11 cellular contexts compared by ENCODE assay signal in the genomic region with DNA sequence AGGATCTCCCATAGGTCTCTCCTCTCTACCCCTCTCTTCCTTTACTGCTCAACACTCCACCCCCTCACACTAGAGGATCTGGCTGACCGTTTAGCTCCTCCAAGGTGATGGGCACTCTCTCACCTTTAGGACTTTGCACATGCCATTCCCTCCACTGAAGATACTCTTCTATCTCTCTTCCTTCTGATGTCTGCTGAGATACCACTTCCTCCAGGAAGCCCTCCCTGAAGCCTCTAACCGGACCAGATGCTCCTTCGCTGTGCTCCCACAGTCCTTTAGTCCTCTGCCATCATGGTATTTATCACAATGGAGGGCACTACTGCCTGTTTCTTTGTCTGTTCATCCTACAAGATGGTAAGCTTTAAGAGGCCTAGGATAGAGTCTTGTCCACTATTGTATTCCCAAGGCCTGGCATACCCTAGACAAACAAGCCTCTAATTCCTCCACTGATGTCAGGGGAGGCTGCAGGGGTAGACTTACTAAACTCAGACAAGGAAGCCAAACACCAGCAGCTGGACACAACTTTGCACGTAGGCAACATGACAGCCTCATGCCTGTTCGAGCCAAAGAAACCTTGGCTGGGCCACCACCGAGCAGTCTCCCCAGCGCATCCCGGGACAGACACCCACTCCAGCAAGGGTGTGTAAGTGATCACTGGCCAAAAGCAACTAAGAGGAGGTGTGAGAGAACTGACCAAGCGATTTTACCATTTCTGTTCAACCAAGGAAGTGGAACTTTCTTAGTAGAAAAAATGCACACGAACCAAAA. TPM values are rescaled to one million over a fixed set of nuclear protein-coding genes. Genes with fewer than 3 reads are reported as not detected.
DNase-seq lines count a peak whose midpoint lies in the region; ATAC-seq and TF ChIP-seq lines count a peak whose summit lies in the region.
"Had no signal": no experiment of that assay in that cellular context is flagged by ENCODE, and none has a peak within 500 bp of the region (broad histone marks: within the 10 kb centered on the region; RNA-seq: fewer than 3 reads in every experiment).

No MANE protein-coding gene starts in this region.

- no peak overlapping the region for H3K4ac ChIP-seq in mesenchymal stem cell (ENCODE audit: low read depth in 1 of 2, low read length in 2 of 2)

- no peaks in the 10 kb centered on the region for H3K9me3 ChIP-seq in mesenchymal stem cell (ENCODE audit: control insufficient read depth, low read length)
- H3K9me3 ChIP-seq in upper lobe of left lung = no peaks in the 10 kb centered on the region
- H3K9me3 ChIP-seq in testis = no peaks in the 10 kb centered on the region
- H3K9me3 ChIP-seq: thyroid gland had no signal

- H3K27ac Mint-ChIP-seq in activated naive CD4-positive, alpha-beta T cell treated with anti-CD3 and anti-CD28 coated beads, Interleukin-2, amount 50 U/mL, for 24 hours = peak overlapping the region; percentile 100
- peak overlapping the region; percentile 97 for H3K27ac Mint-ChIP-seq in activated T-helper 1 cell treated with anti-CD3 and anti-CD28 coated beads, Interleukin-12 subunit alpha, Interleukin-12 subunit beta, Interleukin-2, Interleukin-4 antibody, amounts not matched to agents 30 ng/mL and 10 ng/mL and 1 ng/mL, durations not matched to agents 14 hours and 24 hours and 36 hours

- peaks cover 20% of the 10 kb centered on the region for H3K4me1 ChIP-seq in mesenchymal stem cell (ENCODE audit: control insufficient read depth, insufficient read depth, low read depth, low read length)
- H3K4me1 ChIP-seq in upper lobe of left lung = peaks cover 16 to 25% (median 18%) of the 10 kb centered on the region in 4 donors
- no peaks in the 10 kb centered on the region for H3K4me1 ChIP-seq in testis

- H3K9ac ChIP-seq in mesenchymal stem cell (ENCODE audit: low read length) = no peak overlapping the region

- H3K27me3 Mint-ChIP-seq in activated naive CD4-positive, alpha-beta T cell treated with anti-CD3 and anti-CD28 coated beads, Interleukin-2, amount 50 U/mL, for 24 hours = no peaks in the 10 kb centered on the region
- no peaks in the 10 kb centered on the region for H3K27me3 Mint-ChIP-seq in activated T-helper 1 cell treated with anti-CD3 and anti-CD28 coated beads, Interleukin-12 subunit alpha, Interleukin-12 subunit beta, Interleukin-2, Interleukin-4 antibody, amounts not matched to agents 30 ng/mL and 10 ng/mL and 1 ng/mL, durations not matched to agents 14 hours and 24 hours and 36 hours (ENCODE audit: insufficient read depth)

- no peaks in the 10 kb centered on the region for H3K9me3 Mint-ChIP-seq in activated naive CD4-positive, alpha-beta T cell treated with anti-CD3 and anti-CD28 coated beads, Interleukin-2, amount 50 U/mL, for 24 hours
- H3K9me3 Mint-ChIP-seq in activated T-helper 1 cell treated with anti-CD3 and anti-CD28 coated beads, Interleukin-12 subunit alpha, Interleukin-12 subunit beta, Interleukin-2, Interleukin-4 antibody, amounts not matched to agents 30 ng/mL and 10 ng/mL and 1 ng/mL, durations not matched to agents 14 hours and 24 hours and 36 hours = no peaks in the 10 kb centered on the region

- ATAC-seq in upper lobe of left lung (ENCODE audit: low FRiP score in 2 of 2) = peak in 1 of 2 donors; percentile 3
- no peak for ATAC-seq in GM18519 (IDR thresholded peaks at IDR 0.05; ENCODE audit: low FRiP score, unreplicated experiment)
- no peak for ATAC-seq in HG03025 (IDR thresholded peaks at IDR 0.05; ENCODE audit: low FRiP score, unreplicated experiment)

- H3K36me3 Mint-ChIP-seq in activated naive CD4-positive, alpha-beta T cell treated with anti-CD3 and anti-CD28 coated beads, Interleukin-2, amount 50 U/mL, for 24 hours = peaks cover 21% of the 10 kb centered on the region
- peaks cover 70% of the 10 kb centered on the region for H3K36me3 Mint-ChIP-seq in activated T-helper 1 cell treated with anti-CD3 and anti-CD28 coated beads, Interleukin-12 subunit alpha, Interleukin-12 subunit beta, Interleukin-2, Interleukin-4 antibody, amounts not matched to agents 30 ng/mL and 10 ng/mL and 1 ng/mL, durations not matched to agents 14 hours and 24 hours and 36 hours (ENCODE audit: low read depth)

- intact Hi-C loops in activated T-helper 1 cell treated with anti-CD3 and anti-CD28 coated beads, Interleukin-12 subunit alpha, Interleukin-12 subunit beta, Interleukin-2, Interleukin-4 antibody, amounts not matched to agents 30 ng/mL and 10 ng/mL and 1 ng/mL, durations not matched to agents 14 hours and 24 hours and 36 hours (cut with micrococcal nuclease) = loop anchor here (1.0 kb wide), 7 partner anchors 11 to 237 kb away; partner anchors contain the start of gene ATP6V1G1
- intact Hi-C loops in testis (cut with DNase I; ENCODE audit: low total_unique reads) = no loop called here

- H2AK5ac ChIP-seq in mesenchymal stem cell (ENCODE audit: low read length, severe bottlenecking) = peak overlapping the region; percentile 78

- peak overlapping the region; percentile 78 for H3K4me3 Mint-ChIP-seq in activated naive CD4-positive, alpha-beta T cell treated with anti-CD3 and anti-CD28 coated beads, Interleukin-2, amount 50 U/mL, for 24 hours
- peak overlapping the region; percentile 15 for H3K4me3 Mint-ChIP-seq in activated T-helper 1 cell treated with anti-CD3 and anti-CD28 coated beads, Interleukin-12 subunit alpha, Interleukin-12 subunit beta, Interleukin-2, Interleukin-4 antibody, amounts not matched to agents 30 ng/mL and 10 ng/mL and 1 ng/mL, durations not matched to agents 14 hours and 24 hours and 36 hours

- peaks cover 55% of the 10 kb centered on the region for H3K4me1 Mint-ChIP-seq in activated naive CD4-positive, alpha-beta T cell treated with anti-CD3 and anti-CD28 coated beads, Interleukin-2, amount 50 U/mL, for 24 hours
- peaks cover 56% of the 10 kb centered on the region for H3K4me1 Mint-ChIP-seq in activated T-helper 1 cell treated with anti-CD3 and anti-CD28 coated beads, Interleukin-12 subunit alpha, Interleukin-12 subunit beta, Interleukin-2, Interleukin-4 antibody, amounts not matched to agents 30 ng/mL and 10 ng/mL and 1 ng/mL, durations not matched to agents 14 hours and 24 hours and 36 hours (ENCODE audit: low read depth)

- no peak overlapping the region for H2BK5ac ChIP-seq in mesenchymal stem cell (ENCODE audit: low read depth, low read length, poor library complexity, severe bottlenecking)

- H3K27ac ChIP-seq in mesenchymal stem cell (ENCODE audit: low read length, poor library complexity, severe bottlenecking) = peak overlapping the region; percentile 91
- peak overlapping the region in 3 of 4 donors; percentile 30 to 73 (median 72) for H3K27ac ChIP-seq in upper lobe of left lung
- H3K27ac ChIP-seq in testis = no peak overlapping the region
- H3K27ac ChIP-seq: thyroid gland had no signal

- H3K23ac ChIP-seq in mesenchymal stem cell (ENCODE audit: low read length in 2 of 2) = no peak overlapping the region

- no peak for TF ChIP-seq EP300 in upper lobe of left lung (IDR thresholded peaks at IDR 0.05)

- no peak overlapping the region for H2BK15ac ChIP-seq in mesenchymal stem cell (ENCODE audit: low read depth, poor library complexity, severe bottlenecking)

- no peak overlapping the region for H3K14ac ChIP-seq in mesenchymal stem cell (ENCODE audit: low read length in 2 of 2)

- no peak overlapping the region for H3K4me2 ChIP-seq in mesenchymal stem cell (ENCODE audit: low read length, poor library complexity, severe bottlenecking)

- WGBS in mesenchymal stem cell = 96% methylated on average over 10 of the region's 10 CpGs
- 69 to 84% methylated on average over 10 of the region's 10 CpGs for WGBS in upper lobe of left lung, 2 donors
- WGBS in testis, 2 donors = 72 to 84% methylated on average over 10 of the region's 10 CpGs

- H3K18ac ChIP-seq in mesenchymal stem cell (ENCODE audit: low read depth in 1 of 2, low read length in 2 of 2) = no peak overlapping the region

- H4K91ac ChIP-seq in mesenchymal stem cell (ENCODE audit: low read length) = peak overlapping the region; percentile 74

- no peak for TF ChIP-seq CTCF in upper lobe of left lung (IDR thresholded peaks at IDR 0.05)
- TF ChIP-seq CTCF in testis (IDR thresholded peaks at IDR 0.05) = no peak

- no peak overlapping the region for H4K8ac ChIP-seq in mesenchymal stem cell (ENCODE audit: low read length)

- no peaks in the 10 kb centered on the region for H3K27me3 ChIP-seq in mesenchymal stem cell (ENCODE audit: control insufficient read depth in 1 of 2, insufficient read depth in 1 of 2, low read length in 2 of 2)
- H3K27me3 ChIP-seq in upper lobe of left lung = no peaks in the 10 kb centered on the region
- no peaks in the 10 kb centered on the region for H3K27me3 ChIP-seq in testis
- H3K27me3 ChIP-seq: thyroid gland had no signal

- H3K79me1 ChIP-seq in mesenchymal stem cell (replicated peaks; ENCODE audit: low read length, poor library complexity, severe bottlenecking) = peaks cover 1% of the 10 kb centered on the region

- TF ChIP-seq POLR2A in upper lobe of left lung (IDR thresholded peaks at IDR 0.05) (no peak), testis (IDR thresholded peaks at IDR 0.05) (no peak)

- peak overlapping the region; percentile 29 to 38 for H2BK12ac ChIP-seq in mesenchymal stem cell (ENCODE audit: low read length in 2 of 2)

- no peak overlapping the region for H2AFZ ChIP-seq in mesenchymal stem cell (ENCODE audit: low read depth, low read length)

- H3K36me3 ChIP-seq in mesenchymal stem cell (ENCODE audit: control insufficient read depth in 1 of 2, insufficient read depth in 2 of 2, low read depth in 1 of 2, low read length in 2 of 2) (peaks cover 43 to 66% of the 10 kb centered on the region in 2 experiments), upper lobe of left lung (peaks cover 29 to 100% (median 82%) of the 10 kb centered on the region in 4 donors), testis (ENCODE audit: low read depth, missing control alignments) (no peaks in the 10 kb centered on the region)

- no peak overlapping the region for H2BK120ac ChIP-seq in mesenchymal stem cell (ENCODE audit: low read depth, low read length)

- no peak for DNase-seq in activated naive CD4-positive, alpha-beta T cell treated with anti-CD3 and anti-CD28 coated beads, Interleukin-2, amount 50 U/mL, for 16 hours
- no peak for DNase-seq in activated T-helper 1 cell treated with anti-CD3 and anti-CD28 coated beads, Interleukin-12 subunit alpha, Interleukin-12 subunit beta, Interleukin-2, Interleukin-4 antibody, amounts not matched to agents 30 ng/mL and 10 ng/mL and 1 ng/mL, durations not matched to agents 14 hours and 24 hours and 36 hours (ENCODE audit: low spot score)
- no peak for DNase-seq in mesenchymal stem cell
- no peak for DNase-seq in upper lobe of left lung
- DNase-seq in testis = no peak
- DNase-seq: KG1, thyroid gland had no signal

- H3K4me3 ChIP-seq in mesenchymal stem cell (ENCODE audit: insufficient read depth in 1 of 2, low read depth in 1 of 2, low read length in 2 of 2) = no peak overlapping the region
- H3K4me3 ChIP-seq in upper lobe of left lung = no peak overlapping the region
- no peak overlapping the region for H3K4me3 ChIP-seq in testis
- H3K4me3 ChIP-seq: thyroid gland had no signal

RNA-seq across cellular contexts. Expression of gene ORM2, which starts 20.2 kb away (rescaled TPM):
- total RNA-seq in activated T-helper 1 cell treated with anti-CD3 and anti-CD28 coated beads, Interleukin-12 subunit alpha, Interleukin-12 subunit beta, Interleukin-2, Interleukin-4 antibody, amounts not matched to agents 30 ng/mL and 10 ng/mL and 1 ng/mL, durations not matched to agents 14 hours and 24 hours and 36 hours = not detected in 2 replicates
- not detected for polyA plus RNA-seq in mesenchymal stem cell (2013, experiment 1 of 2)
- polyA plus RNA-seq in mesenchymal stem cell (2013, experiment 2 of 2) = not detected
- 1 to 10 TPM in 4 of 6 donors, not detected in 2; 2.2 to 5.5 (median 4.0) TPM for total RNA-seq in upper lobe of left lung
- under 1 TPM in 1 of 2 donors, not detected in 1; 0.56 TPM for total RNA-seq in testis
- 2.3 TPM for polyA plus RNA-seq in testis (ENCODE audit: insufficient read depth, low read depth, low replicate concordance)
- total RNA-seq: activated CD8-positive, alpha-beta memory T cell treated with anti-CD3 and anti-CD28 coated beads for 36 hours; thyroid gland had no signal

RNA-seq across cellular contexts. Expression of gene ORM1, which starts 27.0 kb away (rescaled TPM):
- not detected in 2 replicates for total RNA-seq in activated T-helper 1 cell treated with anti-CD3 and anti-CD28 coated beads, Interleukin-12 subunit alpha, Interleukin-12 subunit beta, Interleukin-2, Interleukin-4 antibody, amounts not matched to agents 30 ng/mL and 10 ng/mL and 1 ng/mL, durations not matched to agents 14 hours and 24 hours and 36 hours
- not detected for polyA plus RNA-seq in mesenchymal stem cell (2013, experiment 1 of 2)
- polyA plus RNA-seq in mesenchymal stem cell (2013, experiment 2 of 2) = not detected
- total RNA-seq in upper lobe of left lung (10 to 100 TPM in 4 of 6 donors, 1 to 10 TPM in 1, not detected in 1; 1.8 to 17.9 (median 12.0) TPM), testis (not detected)
- 1.6 TPM for polyA plus RNA-seq in testis (ENCODE audit: insufficient read depth, low read depth, low replicate concordance)
- total RNA-seq: activated CD8-positive, alpha-beta memory T cell treated with anti-CD3 and anti-CD28 coated beads for 36 hours; thyroid gland had no signal

RNA-seq across cellular contexts. Expression of gene AKNA, which starts 37.9 kb away (rescaled TPM):
- total RNA-seq in activated T-helper 1 cell treated with anti-CD3 and anti-CD28 coated beads, Interleukin-12 subunit alpha, Interleukin-12 subunit beta, Interleukin-2, Interleukin-4 antibody, amounts not matched to agents 30 ng/mL and 10 ng/mL and 1 ng/mL, durations not matched to agents 14 hours and 24 hours and 36 hours = 178 and 182 TPM in 2 replicates
- polyA plus RNA-seq in mesenchymal stem cell (2013, experiment 1 of 2) = 18.5 TPM
- 17.8 TPM for polyA plus RNA-seq in mesenchymal stem cell (2013, experiment 2 of 2)
- total RNA-seq in upper lobe of left lung (100 to 1,000 TPM in 1 of 6 donors, 10 to 100 TPM in 5; 38.3 to 152 (median 61.5) TPM), testis (10 to 100 TPM; 21.2 to 31.5 TPM)
- polyA plus RNA-seq in testis (ENCODE audit: insufficient read depth, low read depth, low replicate concordance) = 20.6 TPM

Comparison
In these comparisons a context has a peak if more than half of its experiments do, and no peak if none do; other contexts are left out.
1. H3K27ac ChIP-seq: peak in mesenchymal stem cell (single experiment) and upper lobe of left lung (3 of 4); none in testis (0 of 2).